In the genomic region with DNA sequence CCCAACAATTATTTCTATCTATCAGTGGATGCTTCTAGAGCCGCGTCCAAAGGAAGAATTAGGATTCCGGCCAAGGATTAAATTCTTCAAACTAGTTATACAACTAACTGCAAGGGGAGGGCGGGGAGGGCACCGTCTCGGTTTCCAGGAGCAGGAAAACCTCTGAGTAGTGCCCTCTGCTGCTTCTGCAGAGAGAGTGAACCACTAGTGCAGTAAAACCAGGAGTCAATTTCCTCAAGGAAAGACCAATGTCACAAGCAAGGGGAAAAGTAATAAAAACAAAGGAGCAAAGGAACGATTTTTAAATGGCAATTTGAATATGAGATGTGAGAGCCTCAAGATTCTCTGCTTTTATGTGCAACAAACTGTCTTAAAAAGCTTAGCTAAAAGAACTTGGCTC, we compare ENCODE assay signal across 8 cellular contexts. TPM values are rescaled to one million over a fixed set of nuclear protein-coding genes. Genes with fewer than 3 reads are reported as not detected.
A peak's percentile ranks its signal among the peaks of the same experiment; 100 is the strongest.
DNase-seq lines count a peak whose midpoint lies in the region; ATAC-seq and TF ChIP-seq lines count a peak whose summit lies in the region.

No MANE protein-coding gene starts in this region.

- H3K27ac Mint-ChIP-seq in brain (peak overlapping the region in 3 of 5 experiments; percentile 17 to 76 (median 46)), natural killer cell (no peak overlapping the region)

- no peaks in the 10 kb centered on the region for H3K36me3 ChIP-seq in uterus

- peak overlapping the region in 1 of 2 donors; percentile 47 for H3K27ac ChIP-seq in uterus

- intact Hi-C loops in uterus (cut with DNase I; ENCODE audit: low total_unique reads): no loop called here
- intact Hi-C loops in natural killer cell (cut with micrococcal nuclease): no loop called here

- DNase-seq in DMS53 (lab: John Stamatoyannopoulos, UW): peak; percentile 4
- DNase-seq in DMS53 treated with DMSO at 0.1 percent for 48 hours (lab: John Stamatoyannopoulos, UW; ENCODE audit: unreplicated experiment): no peak
- peak; percentile 64 for DNase-seq in kidney tubule cell (ENCODE audit: low spot score)
- peak; percentile 44 to 73 for DNase-seq in uterus
- no peak for DNase-seq in globus pallidus (ENCODE audit: low spot score)
- DNase-seq in natural killer cell: no peak

- TF ChIP-seq POLR2A in uterus (IDR thresholded peaks at IDR 0.05): no peak

- no peak overlapping the region for H3K4me3 Mint-ChIP-seq in brain
- no peak overlapping the region for H3K4me3 Mint-ChIP-seq in natural killer cell

- no peaks in the 10 kb centered on the region for H3K9me3 ChIP-seq in uterus

- H3K27me3 ChIP-seq in uterus: no peaks in the 10 kb centered on the region

- H3K4me1 ChIP-seq in uterus: no peaks in the 10 kb centered on the region

- H3K4me3 ChIP-seq in uterus: no peak overlapping the region

- TF ChIP-seq CTCF in brain (conservative IDR thresholded peaks at IDR 0.05): peak; percentile 50 to 66
- peak; percentile 50 to 72 (median 61) for TF ChIP-seq CTCF in uterus (IDR thresholded peaks at IDR 0.05)
- no peak for TF ChIP-seq CTCF in natural killer cell (IDR thresholded peaks at IDR 0.05)

- no peaks in the 10 kb centered on the region for H3K27me3 Mint-ChIP-seq in brain
- peaks cover 12 to 31% of the 10 kb centered on the region in 2 donors for H3K27me3 Mint-ChIP-seq in natural killer cell (ENCODE audit: low read depth in 2 of 2)

- H3K4me1 Mint-ChIP-seq in brain (peaks cover 18% of the 10 kb centered on the region), natural killer cell (peaks cover 0 to 10% of the 10 kb centered on the region in 2 donors)

- ATAC-seq in HG02623 (IDR thresholded peaks at IDR 0.05; ENCODE audit: unreplicated experiment) (no peak), natural killer cell (no peak)

- H3K9me3 Mint-ChIP-seq in brain (no peaks in the 10 kb centered on the region), natural killer cell (no peaks in the 10 kb centered on the region)

- peaks cover 6% of the 10 kb centered on the region for H3K36me3 Mint-ChIP-seq in brain
- no peaks in the 10 kb centered on the region for H3K36me3 Mint-ChIP-seq in natural killer cell

RNA-seq across cellular contexts. Expression of a gene that starts 16.5 kb away (rescaled TPM):
- polyA plus RNA-seq in brain (ENCODE audit: insufficient read depth, low read depth, low replicate concordance): 29.1 TPM
- 10 to 100 TPM; 13.1 to 55.2 (median 41.0) TPM for total RNA-seq in uterus
- 10 to 100 TPM; 34.1 to 58.1 (median 45.9) TPM for total RNA-seq in natural killer cell

RNA-seq across cellular contexts. Expression of a gene that starts 43.1 kb away (rescaled TPM):
- 38.8 TPM for polyA plus RNA-seq in brain (ENCODE audit: insufficient read depth, low read depth, low replicate concordance)
- 1 to 10 TPM in 3 of 4 donors, under 1 TPM in 1; 0.26 to 6.5 (median 3.6) TPM for total RNA-seq in uterus
- 1 to 10 TPM in 2 of 3 donors, under 1 TPM in 1; 0.43 to 4.4 (median 1.8) TPM for total RNA-seq in natural killer cell

RNA-seq across cellular contexts. Expression of a gene that starts 53.9 kb away (rescaled TPM):
- polyA plus RNA-seq in brain (ENCODE audit: insufficient read depth, low read depth, low replicate concordance): not detected
- total RNA-seq in uterus: 1 to 10 TPM in 1 of 4 donors, under 1 TPM in 2, not detected in 1; 0.26 to 1.7 (median 0.95) TPM
- total RNA-seq in natural killer cell: 1 to 10 TPM in 2 of 3 donors, under 1 TPM in 1; 0.57 to 2.2 (median 1.0) TPM

Comparison
In these comparisons a context has a peak if more than half of its experiments do, and no peak if none do; other contexts are left out.
1. DNase-seq: peak in DMS53 (single experiment), kidney tubule cell (single experiment) and uterus (2 of 2); none in DMS53 treated with DMSO at 0.1 percent for 48 hours (single experiment), globus pallidus (single experiment) and natural killer cell (single experiment).
2. H3K27ac Mint-ChIP-seq: peak in brain (3 of 5); none in natural killer cell (0 of 2).